In the genomic region with DNA sequence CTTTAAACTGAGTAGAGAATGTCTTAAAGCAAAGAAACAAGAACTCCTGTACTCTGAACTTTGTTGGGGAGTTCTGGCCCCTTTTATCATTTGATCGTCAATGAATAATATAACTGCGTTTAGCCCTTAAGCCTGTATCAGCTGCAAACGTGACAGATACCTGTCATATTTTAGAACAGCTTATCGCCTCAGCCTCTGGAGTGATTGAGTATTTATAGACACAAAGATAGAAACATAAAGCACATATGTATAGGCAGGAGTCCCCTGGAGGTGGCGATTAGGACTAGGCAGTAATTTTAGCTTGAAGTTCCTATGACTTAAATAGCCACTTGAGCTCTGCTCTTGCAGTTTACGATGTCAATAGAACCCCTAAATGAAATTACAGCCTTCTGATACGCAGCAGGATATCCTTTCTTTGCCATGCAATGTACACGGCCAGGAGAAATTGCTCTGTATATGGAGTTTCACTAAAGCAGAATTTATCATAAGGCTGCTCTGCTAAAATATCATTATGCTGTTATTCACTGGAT, we compare ENCODE assay signal across 18 cellular contexts.
"Had no signal": no experiment of that assay in that cellular context is flagged by ENCODE, and none has a peak within 500 bp of the region (broad histone marks: within the 10 kb centered on the region; RNA-seq: fewer than 3 reads in every experiment).

No MANE protein-coding gene starts in this region.

- FAIRE-seq: endothelial cell of umbilical vein, kidney had no signal

- DNase-seq: activated CD4-positive, alpha-beta T cell treated with anti-CD3 and anti-CD28 coated beads, Interleukin-2, amount 50 U/mL, for 48 hours; activated naive CD4-positive, alpha-beta T cell treated with Interleukin-2 at 50 U/mL for 16 hours; activated naive CD8-positive, alpha-beta T cell treated with anti-CD3 and anti-CD28 coated beads, Interleukin-2, amount 50 U/mL, for 24 hours; aorta; cerebellar nuclear complex; effector CD8-positive, alpha-beta T cell; esophagus squamous epithelium; glutamatergic neuron; hypothalamus; kidney; left ventricle myocardium inferior; mucosa of descending colon; naive thymus-derived CD4-positive, alpha-beta T cell; stimulated activated CD4-positive, alpha-beta T cell treated with anti-CD3 and anti-CD28 coated beads, Interleukin-2, amount 100 ng/mL, for 48 hours; stimulated activated naive B cell treated with anti-CD40 and anti-IgM and Interleukin-4, amounts not matched to agents 10 μg/mL and 1 μg/mL and 100 μg/mL, for 72 hours; thyroid gland had no signal

- ATAC-seq: activated naive CD8-positive, alpha-beta T cell treated with anti-CD3 and anti-CD28 coated beads, Interleukin-2, amount 50 U/mL, for 24 hours; activated T-helper 17 cell treated with anti-CD3 and anti-CD28 coated beads, Interleukin-2, amount 50 U/mL, for 72 hours; mucosa of descending colon; naive thymus-derived CD4-positive, alpha-beta T cell; stimulated activated naive B cell treated with anti-CD40 and anti-IgM and Interleukin-4, amounts not matched to agents 10 μg/mL and 1 μg/mL and 100 μg/mL, for 72 hours had no signal
